In the genomic region with DNA sequence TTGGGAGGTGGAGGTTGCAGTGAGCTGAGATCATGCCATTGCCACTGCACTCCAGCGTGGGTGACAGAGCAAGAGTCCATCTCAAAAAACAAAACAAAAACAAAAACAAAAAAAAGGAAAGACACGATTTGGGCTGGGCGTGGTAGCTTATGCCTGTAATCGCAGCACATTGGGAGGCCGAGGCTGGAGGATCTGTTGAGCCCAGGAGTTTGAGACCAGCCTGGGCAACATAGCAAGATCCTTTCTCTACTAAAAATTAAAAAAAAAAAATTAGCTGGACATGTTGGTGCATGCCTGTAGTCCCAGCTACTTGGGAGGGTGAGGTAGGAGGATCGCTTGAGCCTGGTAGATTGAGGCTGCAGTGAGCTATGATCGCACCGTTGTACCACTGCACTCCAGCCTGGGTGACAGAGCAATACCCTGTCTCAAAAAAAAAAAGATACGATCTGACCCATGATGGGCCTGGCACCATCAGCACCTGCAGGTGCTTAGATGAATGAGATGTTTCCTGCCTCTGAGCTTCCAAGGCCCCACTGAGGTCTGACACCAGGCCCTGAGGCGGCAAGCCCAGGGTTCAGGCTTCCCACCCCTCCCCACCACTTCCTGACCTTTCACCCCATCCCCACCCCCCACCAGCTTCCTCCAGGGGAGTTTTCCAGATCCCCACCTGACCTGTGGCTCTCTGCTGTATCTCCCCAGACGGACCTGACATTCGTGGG, we compare ENCODE assay signal across 1 cellular context.
TF ChIP-seq lines count a peak whose summit lies in the region.

No MANE protein-coding gene starts in this region.

TF ChIP-seq in HepG2, 621 proteins besides CTCF, POLR2A, EP300 and RAD21:
- TF ChIP-seq ZNF224 (CRISPR knock-in tag; IDR thresholded peaks at IDR 0.05) (no peak), MAF1 (CRISPR knock-in tag; IDR thresholded peaks at IDR 0.05; ENCODE audit: borderline replicate concordance) (no peak), SNAI1 (CRISPR knock-in tag; IDR thresholded peaks at IDR 0.05; ENCODE audit: borderline replicate concordance) (no peak), ZNF121 (CRISPR knock-in tag; IDR thresholded peaks at IDR 0.05) (peak; percentile 76), ZSCAN25 (CRISPR knock-in tag; IDR thresholded peaks at IDR 0.05) (no peak)
